ENCODE assay signal across 19 cellular contexts in the genomic region with DNA sequence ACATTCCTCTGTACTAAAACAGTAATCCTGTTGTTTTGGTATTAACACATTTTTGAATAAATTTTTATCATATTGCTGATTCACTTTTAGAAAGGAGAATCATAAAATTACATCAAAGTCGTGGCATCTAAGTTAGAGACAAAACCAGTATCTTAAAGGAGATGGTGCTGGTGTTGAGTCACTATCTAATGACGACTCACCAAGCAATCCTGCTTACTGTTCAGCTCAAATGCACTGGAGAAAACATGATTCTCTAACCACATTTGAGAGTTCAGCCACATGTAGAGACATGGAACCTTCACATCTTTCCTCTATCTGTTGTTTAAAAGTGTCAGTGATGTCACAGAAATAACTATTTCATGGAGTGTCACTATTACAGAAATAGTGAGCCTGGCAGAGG.
DNase-seq lines count a peak whose midpoint lies in the region; TF ChIP-seq lines count a peak whose summit lies in the region.
"Had no signal": no experiment of that assay in that cellular context is flagged by ENCODE, and none has a peak within 500 bp of the region (broad histone marks: within the 10 kb centered on the region; RNA-seq: fewer than 3 reads in every experiment).

No MANE protein-coding gene starts in this region.

- TF ChIP-seq CTCF in HFFc6 (IDR thresholded peaks at IDR 0.05): no peak
- no peak for TF ChIP-seq CTCF in astrocyte of the spinal cord (IDR thresholded peaks at IDR 0.05; ENCODE audit: low read depth, low read length)
- TF ChIP-seq CTCF in thyroid gland (IDR thresholded peaks at IDR 0.05): no peak

- no peaks in the 10 kb centered on the region for H3K9me3 Mint-ChIP-seq in HFFc6
- H3K9me3 Mint-ChIP-seq: activated naive CD4-positive, alpha-beta T cell treated with anti-CD3 and anti-CD28 coated beads for 36 hours; central memory CD8-positive, alpha-beta T cell; endodermal cell; T-helper 1 cell treated with Interleukin-12 subunit alpha and Interleukin-12 subunit beta and Interleukin-4 antibody, amounts not matched to agents 30 μg/mL and 1 μg/mL, for 36 hours had no signal

- H3K4me3 ChIP-seq in astrocyte of the spinal cord (ENCODE audit: low read depth, low read length): no peak overlapping the region
- H3K4me3 ChIP-seq in thyroid gland (replicated peaks in 1 of 3): no peak overlapping the region
- H3K4me3 ChIP-seq: heart left ventricle had no signal

- no peaks in the 10 kb centered on the region for H3K4me1 ChIP-seq in thyroid gland

- in situ Hi-C loops in astrocyte of the spinal cord (cut with HindIII; ENCODE audit: low sequenced_read_pairs): no loop called here

- no peak for TF ChIP-seq POLR2A in thyroid gland (IDR thresholded peaks at IDR 0.05)

- H3K27me3 ChIP-seq in thyroid gland: no peaks in the 10 kb centered on the region
- H3K27me3 ChIP-seq: heart left ventricle had no signal

- H3K36me3 Mint-ChIP-seq in HFFc6 (ENCODE audit: low read depth): no peaks in the 10 kb centered on the region

- no peaks in the 10 kb centered on the region for H3K36me3 ChIP-seq in thyroid gland
- H3K36me3 ChIP-seq: heart left ventricle had no signal

- H3K9me3 ChIP-seq in thyroid gland: no peaks in the 10 kb centered on the region
- H3K9me3 ChIP-seq: heart left ventricle had no signal

- DNase-seq in A172 (ENCODE audit: low spot score): peak; percentile 4
- DNase-seq in HFFc6: peak; percentile 74
- peak; percentile 64 for DNase-seq in astrocyte of the spinal cord (ENCODE audit: low read depth, low spot score)
- peak; percentile 59 for DNase-seq in glomerular visceral epithelial cell (ENCODE audit: extremely low spot score)
- DNase-seq in NCI-H526 (lab: John Stamatoyannopoulos, UW): no peak
- DNase-seq in GOT3 (lab: John Stamatoyannopoulos, UW): no peak
- DNase-seq in thyroid gland: no peak
- DNase-seq in NCI-H1930 (lab: John Stamatoyannopoulos, UW): no peak
- DNase-seq: ACHN; activated naive CD4-positive, alpha-beta T cell treated with anti-CD3 and anti-CD28 coated beads for 36 hours; endodermal cell; heart left ventricle; NCI-H2107; RPMI8226; stimulated activated CD4-positive, alpha-beta T cell treated with anti-CD3 and anti-CD28 coated beads, Interleukin-15, amount 100 ng/mL, for 24 hours; substantia nigra had no signal

- peaks cover 35% of the 10 kb centered on the region for H3K4me1 Mint-ChIP-seq in HFFc6 (ENCODE audit: low read depth)
- H3K4me1 Mint-ChIP-seq: central memory CD8-positive, alpha-beta T cell had no signal

- peak overlapping the region; percentile 74 for H3K27ac Mint-ChIP-seq in HFFc6
- H3K27ac Mint-ChIP-seq: activated naive CD4-positive, alpha-beta T cell treated with anti-CD3 and anti-CD28 coated beads for 36 hours; endodermal cell; progenitor cell of endocrine pancreas; T-helper 1 cell treated with Interleukin-12 subunit alpha and Interleukin-12 subunit beta and Interleukin-4 antibody, amounts not matched to agents 30 μg/mL and 1 μg/mL, for 36 hours had no signal

- 77 to 85% methylated on average over 2 of the region's 2 CpGs for WGBS in thyroid gland, 2 donors

- H3K27ac ChIP-seq in thyroid gland: no peak overlapping the region
- H3K27ac ChIP-seq: heart left ventricle had no signal

- no peaks in the 10 kb centered on the region for H3K27me3 Mint-ChIP-seq in HFFc6 (ENCODE audit: insufficient read depth)
- H3K27me3 Mint-ChIP-seq: progenitor cell of endocrine pancreas had no signal

- intact Hi-C loops in thyroid gland (cut with DNase I): no loop called here

- peak overlapping the region; percentile 65 for H3K4me3 Mint-ChIP-seq in HFFc6
- H3K4me3 Mint-ChIP-seq: activated naive CD4-positive, alpha-beta T cell treated with anti-CD3 and anti-CD28 coated beads for 36 hours; central memory CD8-positive, alpha-beta T cell; endodermal cell; T-helper 1 cell treated with Interleukin-12 subunit alpha and Interleukin-12 subunit beta and Interleukin-4 antibody, amounts not matched to agents 30 μg/mL and 1 μg/mL, for 36 hours had no signal

Comparison
In these comparisons a context has a peak if more than half of its experiments do, and no peak if none do; other contexts are left out.
1. DNase-seq: peak in A172 (single experiment), HFFc6 (single experiment), astrocyte of the spinal cord (single experiment) and glomerular visceral epithelial cell (single experiment); none in NCI-H526 (0 of 2), GOT3 (single experiment), thyroid gland (0 of 2) and NCI-H1930 (0 of 2).